8 cellular contexts compared by ENCODE assay signal in genomic region chr14:55354500-55354899, GRCh38. TPM values are rescaled to one million over a fixed set of nuclear protein-coding genes. Genes with fewer than 3 reads are reported as not detected.
DNase-seq lines count a peak whose midpoint lies in the region; ATAC-seq and TF ChIP-seq lines count a peak whose summit lies in the region.

No MANE protein-coding gene starts in this region.

- H3K4me1 ChIP-seq in HCT116 (ENCODE audit: control insufficient read depth in 1 of 2, insufficient read depth in 2 of 2, low read length in 2 of 2) = peaks cover 0 to 11% of the 10 kb centered on the region in 2 experiments; a peak in 2 of 4 replicates

- H2AFZ ChIP-seq in HCT116 (ENCODE audit: low read depth, low read length, poor library complexity, severe bottlenecking) = no peak overlapping the region

- no peak overlapping the region for H3K27ac ChIP-seq in HCT116 (ENCODE audit: low read depth, low read length)

- no peaks in the 10 kb centered on the region for H3K9me3 ChIP-seq in HCT116 (ENCODE audit: control insufficient read depth in 1 of 2, insufficient read depth in 1 of 2, low read depth in 1 of 2, low read length in 2 of 2)

- H3K4me3 ChIP-seq in HCT116 (replicated peaks in 1 of 2; ENCODE audit: low read depth in 1 of 2, low read length in 2 of 2) = no peak overlapping the region
- H3K4me3 ChIP-seq in WI38 (ENCODE audit: low read depth, low read length) = no peak overlapping the region

- peak; percentile 74 for TF ChIP-seq RAD21 in HCT116 (IDR thresholded peaks at IDR 0.05; ENCODE audit: low read depth)

- TF ChIP-seq CTCF in HCT116 (IDR thresholded peaks at IDR 0.05 in 2 of 3, conservative IDR thresholded peaks at IDR 0.05 in 1 of 3; ENCODE audit: borderline replicate concordance in 1 of 3, insufficient read depth in 1 of 3, low read depth in 2 of 3, low read length in 2 of 3) (peak; percentile 63 to 73 (median 70); a peak in 5 of 6 replicates), WI38 (IDR thresholded peaks at IDR 0.05; ENCODE audit: low read depth, low read length) (peak; percentile 50; the same call in 1 of the 2 replicates)

- H3K36me3 ChIP-seq in HCT116 (ENCODE audit: control insufficient read depth in 1 of 2, insufficient read depth in 2 of 2, low read length in 2 of 2) = peaks cover 14 to 22% of the 10 kb centered on the region in 2 experiments; a peak in 3 of 4 replicates

- BruUV-seq in HCT116 (replicated peaks; lab: Mats Ljungman, UMichigan) = no TSS peak

- no peak overlapping the region for H3K9ac ChIP-seq in HCT116 (ENCODE audit: low read length)

- DNase-seq in DMS53 (lab: John Stamatoyannopoulos, UW) (peak; percentile 92), HCT116 (ENCODE audit: low read depth, low spot score) (peak; percentile 26), NCI-H2081 (lab: John Stamatoyannopoulos, UW) (peak; percentile 61 to 83), cerebellar nuclear complex (lab: John Stamatoyannopoulos, UW) (peak; percentile 37 to 65), left lobe of liver (ENCODE audit: low spot score) (peak; percentile 47)
- peak in 2 of 3 experiments; percentile 28 to 54 for DNase-seq in stimulated activated CD4-positive, alpha-beta T cell treated with anti-CD3 and anti-CD28 coated beads, TNF-alpha, amount 100 ng/mL, for 4 hours (ENCODE audit: low read depth in 3 of 3)

- H3K27me3 ChIP-seq in HCT116 (ENCODE audit: insufficient read depth, low read length) = no peaks in the 10 kb centered on the region

- peak; percentile 88 for ATAC-seq in HCT116
- ATAC-seq in left lobe of liver = peak; percentile 89
- no peak for ATAC-seq in GM18519 (IDR thresholded peaks at IDR 0.05; ENCODE audit: low FRiP score, unreplicated experiment)

- TF ChIP-seq POLR2A in HCT116 (IDR thresholded peaks at IDR 0.05; ENCODE audit: borderline replicate concordance, extremely low read depth, insufficient read depth, insufficient read length) = no peak

- H3K9me2 ChIP-seq in HCT116 (ENCODE audit: insufficient read depth) = no peaks in the 10 kb centered on the region

- no peaks in the 10 kb centered on the region for H3K79me2 ChIP-seq in HCT116 (ENCODE audit: insufficient read depth, low read length)

- intact Hi-C loops in HCT116 (cut with micrococcal nuclease) = loop anchor here (2.0 to 10.0 kb wide), 2 partner anchors 142 to 270 kb away; no protein-coding TSS in a partner anchor

- H4K20me1 ChIP-seq in HCT116 (ENCODE audit: insufficient read depth) = no peaks in the 10 kb centered on the region

- RAD21 ChIA-PET in HCT116 (lab: Charles Lee; ENCODE audit: low non-redundant PET in 1 of 2, low total read pairs in 2 of 2, uncharacterized antibody in 2 of 2, unreplicated experiment in 2 of 2) = interaction anchor here in 1 of 2 experiments (1.8 kb wide), 1 partner anchor 141 kb away, joined by 4 read pairs; no protein-coding TSS in a partner anchor

- POLR2A ChIA-PET in HCT116 (lab: Charles Lee) = no interaction called here

- CTCF ChIA-PET in HCT116 (lab: Charles Lee) = interaction anchor here (0.7 to 2.3 kb wide), 14 partner anchors 9 to 143 kb away, joined by 3 to 11 read pairs (median 4); partner anchors contain the start of gene FBXO34

- no peak overlapping the region for H3K4me2 ChIP-seq in HCT116 (ENCODE audit: low read length)

TF ChIP-seq in HCT116, 20 proteins besides CTCF, POLR2A, EP300 and RAD21:
- no peak for TF ChIP-seq CBX3 (IDR thresholded peaks at IDR 0.05; ENCODE audit: low read depth)
- TF ChIP-seq ATF3 (IDR thresholded peaks at IDR 0.05) = no peak
- TF ChIP-seq EZH2phosphoT487 (IDR thresholded peaks at IDR 0.05; ENCODE audit: borderline replicate concordance) = no peak
- no peak for TF ChIP-seq MAX (IDR thresholded peaks at IDR 0.05)
- no peak for TF ChIP-seq SRF (IDR thresholded peaks at IDR 0.05; ENCODE audit: low read depth)
- no peak for TF ChIP-seq ZFX (IDR thresholded peaks at IDR 0.05)
- no peak for TF ChIP-seq ELF1 (IDR thresholded peaks at IDR 0.05; ENCODE audit: borderline replicate concordance, low read depth)
- no peak for TF ChIP-seq JUND (IDR thresholded peaks at IDR 0.05)
- no peak for TF ChIP-seq CEBPB (IDR thresholded peaks at IDR 0.05; ENCODE audit: low read depth)

RNA-seq across cellular contexts. Expression of gene ATG14, which starts 57.1 kb away (rescaled TPM):
- total RNA-seq in HCT116 (2021; ENCODE audit: unreplicated experiment) (9.9 TPM), left lobe of liver (4.1 TPM)
- 3.4 and 4.8 TPM in 2 replicates for polyA plus RNA-seq in HCT116 (2012)

Comparison
In these comparisons a context has a peak if more than half of its experiments do, and no peak if none do; other contexts are left out.
1. DNase-seq: peak in every context shown above with its lines; median percentile 92 in DMS53; 72 in NCI-H2081; 51 in cerebellar nuclear complex; 47 in left lobe of liver; 41 in stimulated activated CD4-positive, alpha-beta T cell treated with anti-CD3 and anti-CD28 coated beads, TNF-alpha, amount 100 ng/mL, for 4 hours; 26 in HCT116.